In genomic region chr1:27234054-27234882, GRCh38 we compare ENCODE assay signal across 1 cellular context.
TF ChIP-seq lines count a peak whose summit lies in the region.

TSS of gene WDTC1 (plus strand) at chr1:27234632. CDS start at chr1:27261055, 26,423 bp downstream.

TF ChIP-seq in K562, 482 proteins besides CTCF, POLR2A, EP300 and RAD21 (continued from another document and continues in another):
- TF ChIP-seq CHD7 (IDR thresholded peaks at IDR 0.05; ENCODE audit: low read depth, low read length) (no peak), ARID4B (CRISPR knock-in tag; IDR thresholded peaks at IDR 0.05) (peak; percentile 52), VEZF1 (CRISPR knock-in tag; IDR thresholded peaks at IDR 0.05) (peak; percentile 100), E4F1 (CRISPR knock-in tag; IDR thresholded peaks at IDR 0.05; ENCODE audit: borderline replicate concordance) (no peak), SLC30A9 (CRISPR knock-in tag; IDR thresholded peaks at IDR 0.05) (no peak), ZNF280A (IDR thresholded peaks at IDR 0.05; ENCODE audit: low read depth, partially characterized antibody) (no peak), ZNF77 (CRISPR knock-in tag; IDR thresholded peaks at IDR 0.05) (no peak), ZNF609 (CRISPR knock-in tag; IDR thresholded peaks at IDR 0.05; ENCODE audit: borderline replicate concordance) (no peak), KAT8 (IDR thresholded peaks at IDR 0.05; ENCODE audit: low read depth) (no peak), CLOCK (CRISPR knock-in tag; IDR thresholded peaks at IDR 0.05; ENCODE audit: borderline replicate concordance) (no peak), KDM2B (CRISPR knock-in tag; IDR thresholded peaks at IDR 0.05) (no peak), RUNX1 (IDR thresholded peaks at IDR 0.05; ENCODE audit: low read depth) (no peak)
